ENCODE assay signal across 12 cellular contexts in genomic region chr7:7911339-7911738, GRCh38. TPM values are rescaled to one million over a fixed set of nuclear protein-coding genes. Genes with fewer than 3 reads are reported as not detected.
A peak's percentile ranks its signal among the peaks of the same experiment; 100 is the strongest.
DNase-seq lines count a peak whose midpoint lies in the region; FAIRE-seq and TF ChIP-seq lines count a peak whose summit lies in the region.
"Had no signal": no experiment of that assay in that cellular context is flagged by ENCODE, and none has a peak within 500 bp of the region (broad histone marks: within the 10 kb centered on the region; RNA-seq: fewer than 3 reads in every experiment).

No MANE protein-coding gene starts in this region.

- no peaks in the 10 kb centered on the region for H3K79me2 ChIP-seq in H1 (ENCODE audit: control insufficient read depth in 1 of 2, insufficient read depth in 2 of 2, low read length in 2 of 2)

- no peak overlapping the region for H2AFZ ChIP-seq in H1 (ENCODE audit: low read length)

- no peak overlapping the region for H3K14ac ChIP-seq in H1 (ENCODE audit: insufficient read length)

- H4K5ac ChIP-seq in H1 (ENCODE audit: insufficient read length, low read depth, low read length): no peak overlapping the region

- no peak overlapping the region for H3K56ac ChIP-seq in H1 (replicated peaks; ENCODE audit: insufficient read length, low read depth, low read length)

- no peaks in the 10 kb centered on the region for H3K79me1 ChIP-seq in H1 (ENCODE audit: low read depth, low read length)

- H2BK5ac ChIP-seq in H1 (ENCODE audit: low read depth, low read length): no peak overlapping the region

- H3K4ac ChIP-seq in H1 (replicated peaks; ENCODE audit: insufficient read length, low read depth, low read length): no peak overlapping the region

- H2BK15ac ChIP-seq in H1 (ENCODE audit: low read length): no peak overlapping the region

- TF ChIP-seq EP300 in H1 (IDR thresholded peaks at IDR 0.05; ENCODE audit: borderline replicate concordance in 1 of 2, low read depth in 2 of 2, low read length in 2 of 2): no peak

- 54% methylated on average over 3 of the region's 3 CpGs; no CpG with 5 or more reads in 1 of the 2 experiments for whole genome bisulfite sequencing in H1 (ENCODE audit: extremely low coverage in 1 of 2, insufficient coverage in 1 of 2, insufficient read length in 1 of 2, insufficient replicate concordance in 2 of 2, low coverage in 1 of 2, low lambda C conversion rate in 2 of 2, missing lambda C conversion rate in 1 of 2), 2 experiments

- H3K36me3 Mint-ChIP-seq in nephron progenitor cell (ENCODE audit: low read depth): no peaks in the 10 kb centered on the region

- H3K36me3 ChIP-seq in H1 (ENCODE audit: control insufficient read depth in 2 of 4, insufficient read depth in 4 of 4, low read length in 3 of 4): no peaks in the 10 kb centered on the region

- no peak overlapping the region for H4K91ac ChIP-seq in H1 (replicated peaks; ENCODE audit: insufficient read length, low read length)

- peak overlapping the region; percentile 34 to 50; a peak in 3 of 4 replicates for H3K4me2 ChIP-seq in H1 (ENCODE audit: insufficient read depth in 1 of 2, low read depth in 2 of 2, low read length in 2 of 2)

- CTCF ChIA-PET in H1 (lab: Charles Lee; ENCODE audit: partially characterized antibody): interaction anchor here (0.6 to 1.1 kb wide), 3 partner anchors 8 to 191 kb away, joined by 3 to 4 read pairs (median 3); no protein-coding TSS in a partner anchor

- no peaks in the 10 kb centered on the region for H4K20me1 ChIP-seq in H1 (replicated peaks in 1 of 2; ENCODE audit: control insufficient read depth in 1 of 2, insufficient read depth in 2 of 2, low read length in 2 of 2)

- H2AK5ac ChIP-seq in H1 (ENCODE audit: low read depth, low read length): no peak overlapping the region

- POLR2A ChIA-PET in H1 (lab: Charles Lee; ENCODE audit: partially characterized antibody): interaction anchor here (1.1 to 1.2 kb wide), 2 partner anchors 16 to 44 kb away, joined by 3 to 4 read pairs; no protein-coding TSS in a partner anchor

- H2BK12ac ChIP-seq in H1 (ENCODE audit: low read depth, low read length): no peak overlapping the region; the same call in 1 of the 2 replicates

- no peak overlapping the region for H2BK120ac ChIP-seq in H1 (replicated peaks; ENCODE audit: low read depth, low read length)

- H3K4me1 ChIP-seq in H1 (replicated peaks in 1 of 4; ENCODE audit: control insufficient read depth in 3 of 4, insufficient read depth in 4 of 4, low read length in 3 of 4): peaks cover 0 to 3% (median 0%) of the 10 kb centered on the region in 4 experiments; a peak in 2 of 7 replicates

- H2BK20ac ChIP-seq in H1 (ENCODE audit: low read length): no peak overlapping the region

- H3K4me3 Mint-ChIP-seq in nephron progenitor cell: no peak overlapping the region
- H3K4me3 Mint-ChIP-seq: activated naive CD8-positive, alpha-beta T cell treated with anti-CD3 and anti-CD28 coated beads for 36 hours had no signal

- no peaks in the 10 kb centered on the region for H3K9me3 ChIP-seq in H1 (ENCODE audit: insufficient read depth in 2 of 2, low read depth in 1 of 2, low read length in 1 of 2)

- H3K4me3 ChIP-seq in NB4 (ENCODE audit: low read depth, low read length) (no peak overlapping the region), H1 (ENCODE audit: extremely low read depth in 1 of 4, insufficient read depth in 2 of 4, low read depth in 3 of 4, low read length in 4 of 4) (no peak overlapping the region)

- H3K23ac ChIP-seq in H1 (ENCODE audit: insufficient read length): no peak overlapping the region

- TF ChIP-seq POLR2A in NB4 (IDR thresholded peaks at IDR 0.05; ENCODE audit: extremely low read depth, insufficient read length) (no peak), H1 (IDR thresholded peaks at IDR 0.05; ENCODE audit: control extremely low read depth in 1 of 2, low read depth in 2 of 2, low read length in 2 of 2) (no peak)

- no peaks in the 10 kb centered on the region for H3K23me2 ChIP-seq in H1 (ENCODE audit: low read depth, low read length)

- no peaks in the 10 kb centered on the region for H3K27me3 ChIP-seq in H1 (replicated peaks in 1 of 4; ENCODE audit: control insufficient read depth in 3 of 4, extremely low read depth in 1 of 4, insufficient read depth in 3 of 4, low read length in 3 of 4)

- TF ChIP-seq CTCF in NB4 (IDR thresholded peaks at IDR 0.05; ENCODE audit: low read depth, low read length) (no peak), H1 (IDR thresholded peaks at IDR 0.05; ENCODE audit: control extremely low read depth in 1 of 3, insufficient read depth in 1 of 3, low read depth in 1 of 3, low read length in 3 of 3) (no peak), nephron progenitor cell (IDR thresholded peaks at IDR 0.05) (no peak)

- H3K9me3 Mint-ChIP-seq in nephron progenitor cell: peaks cover 7% of the 10 kb centered on the region

- H3K4me1 Mint-ChIP-seq in nephron progenitor cell: peaks cover 10% of the 10 kb centered on the region

- H3K27ac Mint-ChIP-seq in nephron progenitor cell: peak overlapping the region; percentile 32
- H3K27ac Mint-ChIP-seq: activated naive CD8-positive, alpha-beta T cell treated with anti-CD3 and anti-CD28 coated beads for 36 hours had no signal

- peaks cover 8% of the 10 kb centered on the region for H3K27me3 Mint-ChIP-seq in nephron progenitor cell (ENCODE audit: low read depth, poor library complexity)
- H3K27me3 Mint-ChIP-seq: activated naive CD8-positive, alpha-beta T cell treated with anti-CD3 and anti-CD28 coated beads for 36 hours had no signal

- no peak for TF ChIP-seq RAD21 in H1 (IDR thresholded peaks at IDR 0.05 in 1 of 2, conservative IDR thresholded peaks at IDR 0.05 in 1 of 2; ENCODE audit: low read depth in 2 of 2, low read length in 2 of 2)

- H4K8ac ChIP-seq in H1 (ENCODE audit: extremely low read depth, insufficient read depth, low read length): no peak overlapping the region

- peak; percentile 10 for DNase-seq in GM04504 (ENCODE audit: low read depth)
- DNase-seq in NB4 (ENCODE audit: low read depth): peak; percentile 13
- DNase-seq in H1 (ENCODE audit: low read depth in 1 of 2, low spot score in 2 of 2): peak in 1 of 2 experiments; percentile 43
- DNase-seq in nephron progenitor cell: no peak
- DNase-seq in activated CD4-positive, CD25-positive, alpha-beta regulatory T cell (lab: John Stamatoyannopoulos, UW): no peak
- DNase-seq in NCI-H1092 treated with DMSO at 0.1 percent for 48 hours (lab: John Stamatoyannopoulos, UW): no peak
- no peak for DNase-seq in GM19240 (ENCODE audit: insufficient read length, low spot score)
- DNase-seq in NCI-H1092 (lab: John Stamatoyannopoulos, UW): no peak
- DNase-seq: activated CD4-positive, CD25-positive, alpha-beta regulatory T cell treated with anti-CD3 and anti-CD28 coated beads, Interleukin-2, amount 50 U/mL, for 72 hours; activated naive CD8-positive, alpha-beta T cell treated with anti-CD3 and anti-CD28 coated beads for 36 hours; NCI-H1048; stimulated activated CD4-positive, alpha-beta T cell treated with anti-CD3 and anti-CD28 coated beads, Interleukin-15, amount 100 ng/mL, for 24 hours had no signal

- no peak overlapping the region for H3K27ac ChIP-seq in H1 (ENCODE audit: low read depth, low read length)

- no peak overlapping the region for H3K18ac ChIP-seq in H1 (ENCODE audit: extremely low read depth, low read length)

- peak; percentile 65 for FAIRE-seq in H1 (lab: Jason Lieb, UNC)

- H3K9ac ChIP-seq in H1 (replicated peaks in 1 of 4; ENCODE audit: extremely low read depth in 1 of 4, low read depth in 3 of 4, low read length in 3 of 4): no peak overlapping the region

TF ChIP-seq in H1, 55 proteins besides CTCF, POLR2A, EP300 and RAD21:
- TF ChIP-seq SP4 (IDR thresholded peaks at IDR 0.05; ENCODE audit: low read length): no peak
- TF ChIP-seq TEAD4 (IDR thresholded peaks at IDR 0.05; ENCODE audit: low read depth, low read length): peak; percentile 93
- TF ChIP-seq, protein P1, sequence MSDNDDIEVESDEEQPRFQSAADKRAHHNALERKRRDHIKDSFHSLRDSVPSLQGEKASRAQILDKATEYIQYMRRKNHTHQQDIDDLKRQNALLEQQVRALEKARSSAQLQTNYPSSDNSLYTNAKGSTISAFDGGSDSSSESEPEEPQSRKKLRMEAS (IDR thresholded peaks at IDR 0.05): 0 out of 2 replicates have a peak, but pooled peaks have one; percentile 16
- peak; percentile 52 for TF ChIP-seq CREB1 (IDR thresholded peaks at IDR 0.05)

RNA-seq across cellular contexts. Expression of gene GLCCI1, which starts 57.3 kb away (rescaled TPM):
- total RNA-seq in H1 (2021; fragmentation: NEBNext Ultra II Directional; extraction: Animal tissue kit (Norgen Biotek cat#: 25700)): 27.7 and 29.1 TPM in 2 replicates
- 8.8 and 12.4 TPM in 2 replicates for polyA plus RNA-seq in H1 (2011; rRNA removed)
- 13.3 TPM for polyA plus RNA-seq in H1 (2011; cell fraction: cytosol; rRNA removed)
- 21.0 TPM for polyA plus RNA-seq in H1 (2011; cell fraction: nucleus; rRNA removed)
- 15.4 to 21.8 TPM (median 18.7 TPM) in 4 replicates for polyA plus RNA-seq in H1 (2012, experiment 1 of 2)
- polyA plus RNA-seq in H1 (2012, experiment 2 of 2): 3.4 TPM
- 10.1 TPM for polyA plus RNA-seq in H1 (2013, experiment 1 of 2)
- polyA plus RNA-seq in H1 (2013, experiment 2 of 2): 11.7 TPM
- polyA minus RNA-seq in H1 (2011; rRNA and poly(A)+ RNA removed): 53.3 and 61.5 TPM in 2 replicates
- 14.2 TPM for polyA minus RNA-seq in H1 (2011; cell fraction: cytosol; rRNA and poly(A)+ RNA removed)
- 80.6 TPM for polyA minus RNA-seq in H1 (2011; cell fraction: nucleus; rRNA and poly(A)+ RNA removed)

Comparison
In these comparisons a context has a peak if more than half of its experiments do, and no peak if none do; other contexts are left out.
1. DNase-seq: peak in GM04504 (single experiment) and NB4 (single experiment); none in nephron progenitor cell (single experiment), activated CD4-positive, CD25-positive, alpha-beta regulatory T cell (0 of 4), NCI-H1092 treated with DMSO at 0.1 percent for 48 hours (single experiment), GM19240 (single experiment) and NCI-H1092 (single experiment).